In genomic region chr2:28622101-28622499, GRCh38 we compare ENCODE assay signal across 1 cellular context.
TF ChIP-seq lines count a peak whose summit lies in the region.

No MANE protein-coding gene starts in this region.

TF ChIP-seq in GM12878, 131 proteins besides CTCF, POLR2A, EP300 and RAD21 (continued from another document):
- TF ChIP-seq ATF2 (IDR thresholded peaks at IDR 0.05; ENCODE audit: low read length) (no peak), ZBTB40 (IDR thresholded peaks at IDR 0.05; ENCODE audit: borderline replicate concordance) (no peak), NR2C2 (IDR thresholded peaks at IDR 0.05; ENCODE audit: borderline replicate concordance, control insufficient read depth, insufficient read length, low read depth) (no peak), NRF1 (conservative IDR thresholded peaks at IDR 0.05; ENCODE audit: low read depth, low read length) (no peak), JUND (IDR thresholded peaks at IDR 0.05; ENCODE audit: low read depth, low read length) (no peak), RUNX3 (IDR thresholded peaks at IDR 0.05; ENCODE audit: low read length) (no peak), STAT3 (IDR thresholded peaks at IDR 0.05; ENCODE audit: low read depth, low read length) (no peak), KAT2A (conservative IDR thresholded peaks at IDR 0.05; ENCODE audit: control insufficient read depth, low read depth, low read length) (no peak), TCF3 (IDR thresholded peaks at IDR 0.05; ENCODE audit: borderline replicate concordance, insufficient read depth, low read depth, low read length) (no peak)
